ENCODE assay signal across 16 cellular contexts in the genomic region with DNA sequence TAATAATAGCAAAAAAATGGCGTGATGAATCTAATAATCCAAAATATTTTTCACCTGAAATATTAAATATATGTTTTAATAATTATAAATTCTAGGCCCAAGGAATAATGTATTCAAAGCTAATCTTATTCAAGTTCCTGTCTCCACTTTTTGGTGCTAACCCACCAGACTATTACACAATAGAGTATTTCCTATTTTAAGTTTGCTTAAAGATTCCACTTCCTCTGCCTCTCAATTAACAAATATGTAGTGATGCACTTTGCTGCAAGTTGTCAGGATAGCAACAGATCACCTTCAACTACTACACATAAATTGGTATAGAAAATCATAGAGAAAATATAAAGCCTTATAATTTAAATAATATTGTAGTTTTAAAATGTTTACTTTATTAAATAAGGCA.
"Had no signal": no experiment of that assay in that cellular context is flagged by ENCODE, and none has a peak within 500 bp of the region (broad histone marks: within the 10 kb centered on the region; RNA-seq: fewer than 3 reads in every experiment).

No MANE protein-coding gene starts in this region.

- H3K9me3 ChIP-seq: gastrocnemius medialis, heart left ventricle, left ventricle myocardium inferior, prostate gland, tibial nerve, uterus had no signal

- DNase-seq: activated CD4-positive, alpha-beta memory T cell treated with anti-CD3 and anti-CD28 coated beads, Interleukin-2, amount 10 ng/mL, durations not matched to agents 7 days and 5 days; activated CD4-positive, alpha-beta T cell treated with anti-CD3 and anti-CD28 coated beads for 48 hours; activated CD4-positive, CD25-positive, alpha-beta regulatory T cell; activated CD8-positive, alpha-beta memory T cell treated with anti-CD3 and anti-CD28 coated beads, Interleukin-2, amount 10 ng/mL, durations not matched to agents 7 days and 5 days; effector CD8-positive, alpha-beta T cell; gastrocnemius medialis; heart left ventricle; left ventricle myocardium inferior; mammary epithelial cell; nephron progenitor cell; right cardiac atrium; stimulated activated CD4-positive, alpha-beta T cell treated with anti-CD3 and anti-CD28 coated beads, Interleukin-2, amount 100 ng/mL, for 24 hours; stimulated activated naive CD4-positive, alpha-beta T cell treated with Interleukin-2 at 50 U/mL for 16 hours; uterus had no signal

- H3K36me3 ChIP-seq: gastrocnemius medialis, heart left ventricle, left ventricle myocardium inferior, prostate gland, tibial nerve, uterus had no signal

- H3K27me3 ChIP-seq: gastrocnemius medialis, heart left ventricle, tibial nerve, uterus had no signal

- H3K4me3 ChIP-seq: gastrocnemius medialis, heart left ventricle, left ventricle myocardium inferior, prostate gland, tibial nerve, uterus had no signal

- H3K27ac ChIP-seq: gastrocnemius medialis, heart left ventricle, left ventricle myocardium inferior, prostate gland, tibial nerve, uterus had no signal

- H3K4me1 ChIP-seq: gastrocnemius medialis, heart left ventricle, left ventricle myocardium inferior, prostate gland, tibial nerve, uterus had no signal
